Comparison of ENCODE assay signal across 18 cellular contexts in the genomic region with DNA sequence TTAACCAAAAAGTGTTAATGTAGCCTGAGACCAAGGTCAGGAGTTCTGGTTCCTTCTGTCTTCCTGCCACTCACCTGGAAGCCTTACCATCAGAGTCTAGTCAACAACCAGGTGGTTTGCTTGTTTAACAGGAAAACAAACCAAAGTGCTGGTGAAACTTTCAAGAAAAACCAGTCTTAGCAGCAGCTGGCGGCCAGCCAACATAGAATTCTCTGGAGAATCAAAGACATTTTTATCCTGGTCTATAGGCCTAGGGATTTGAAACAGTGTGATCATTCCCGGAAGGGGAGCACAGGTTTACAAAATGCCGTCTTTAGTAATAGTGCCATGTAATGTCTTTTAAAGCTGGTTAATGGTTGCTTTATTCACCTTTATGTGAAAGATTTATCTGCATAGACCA.
DNase-seq lines count a peak whose midpoint lies in the region; ATAC-seq and TF ChIP-seq lines count a peak whose summit lies in the region.
"Had no signal": no experiment of that assay in that cellular context is flagged by ENCODE, and none has a peak within 500 bp of the region (broad histone marks: within the 10 kb centered on the region; RNA-seq: fewer than 3 reads in every experiment).

No MANE protein-coding gene starts in this region.

- BruUV-seq in mammary epithelial cell (replicated peaks; lab: Mats Ljungman, UMichigan) = no TSS peak

- no peak overlapping the region for H3K27ac Mint-ChIP-seq in T-cell
- no peak overlapping the region for H3K27ac Mint-ChIP-seq in stimulated activated naive CD8-positive, alpha-beta T cell treated with anti-CD3 and anti-CD28 coated beads, Interleukin-15, amount 100 ng/mL, for 72 hours
- H3K27ac Mint-ChIP-seq: activated CD4-positive, alpha-beta memory T cell treated with anti-CD3 and anti-CD28 coated beads for 36 hours; progenitor cell of endocrine pancreas had no signal

- H3K4me3 ChIP-seq in mammary epithelial cell (replicated peaks in 1 of 3; ENCODE audit: insufficient read depth in 1 of 3, low read depth in 2 of 3, low read length in 3 of 3) = no peak overlapping the region
- H3K4me3 ChIP-seq: gastrocnemius medialis had no signal

- H3K9me3 Mint-ChIP-seq in T-cell = no peaks in the 10 kb centered on the region
- no peaks in the 10 kb centered on the region for H3K9me3 Mint-ChIP-seq in stimulated activated naive CD8-positive, alpha-beta T cell treated with anti-CD3 and anti-CD28 coated beads, Interleukin-15, amount 100 ng/mL, for 72 hours
- H3K9me3 Mint-ChIP-seq: activated CD4-positive, alpha-beta memory T cell treated with anti-CD3 and anti-CD28 coated beads for 36 hours had no signal

- no peaks in the 10 kb centered on the region for H3K36me3 Mint-ChIP-seq in T-cell
- H3K36me3 Mint-ChIP-seq: activated CD4-positive, alpha-beta memory T cell treated with anti-CD3 and anti-CD28 coated beads for 36 hours had no signal

- CTCF ChIA-PET in mammary epithelial cell (lab: Charles Lee; ENCODE audit: low non-redundant PET) = no interaction called here
- CTCF ChIA-PET in T-cell (lab: Charles Lee) = interaction anchor here in 1 of 2 donors (0.5 kb wide), 1 partner anchor 18 kb away, joined by 4 read pairs; no protein-coding TSS in a partner anchor

- peaks cover 5 to 7% of the 10 kb centered on the region in 2 donors for H3K27me3 Mint-ChIP-seq in T-cell
- H3K27me3 Mint-ChIP-seq in stimulated activated naive CD8-positive, alpha-beta T cell treated with anti-CD3 and anti-CD28 coated beads, Interleukin-15, amount 100 ng/mL, for 72 hours = peaks cover 24% of the 10 kb centered on the region
- H3K27me3 Mint-ChIP-seq: progenitor cell of endocrine pancreas had no signal

- dilution Hi-C loops in mammary epithelial cell (cut with HindIII; ENCODE audit: low sequenced_read_pairs) = no loop called here

- peaks cover 10% of the 10 kb centered on the region for H3K27me3 ChIP-seq in mammary epithelial cell (ENCODE audit: insufficient read depth, low read length)
- H3K27me3 ChIP-seq: gastrocnemius medialis had no signal

- in situ Hi-C loops in mammary epithelial cell (cut with MboI; ENCODE audit: low sequenced_read_pairs in 2 of 2) = no loop called here

- H2AFZ ChIP-seq in mammary epithelial cell (ENCODE audit: low read depth, low read length) = no peak overlapping the region

- DNase-seq in DMS53 treated with DMSO at 0.1 percent for 48 hours (lab: John Stamatoyannopoulos, UW; ENCODE audit: unreplicated experiment) (peak; percentile 12), NCI-H1048 (lab: John Stamatoyannopoulos, UW) (peak; percentile 53), mammary epithelial cell (peak; percentile 3), mucosa of gallbladder (ENCODE audit: low spot score) (peak; percentile 42), AG08396 (ENCODE audit: low spot score) (no peak), T-cell (no peak)
- no peak for DNase-seq in stimulated activated naive CD8-positive, alpha-beta T cell treated with anti-CD3 and anti-CD28 coated beads, Interleukin-15, amount 100 ng/mL, for 72 hours
- DNase-seq: activated CD4-positive, alpha-beta memory T cell treated with anti-CD3 and anti-CD28 coated beads for 36 hours; activated naive CD4-positive, alpha-beta T cell; AML-193; cerebellar nuclear complex; gastrocnemius medialis; NCI-H1694; NCI-H510A; small intestine; stimulated activated CD4-positive, alpha-beta T cell treated with anti-CD3 and anti-CD28 coated beads, Interleukin-4, amount 100 ng/mL, for 1 hour had no signal

- POLR2A ChIA-PET in T-cell (lab: Charles Lee) = no interaction called here

- H3K4me1 Mint-ChIP-seq in T-cell = no peaks in the 10 kb centered on the region
- H3K4me1 Mint-ChIP-seq in stimulated activated naive CD8-positive, alpha-beta T cell treated with anti-CD3 and anti-CD28 coated beads, Interleukin-15, amount 100 ng/mL, for 72 hours = no peaks in the 10 kb centered on the region

- H3K9me3 ChIP-seq in mammary epithelial cell (replicated peaks; ENCODE audit: insufficient read depth, low read length) = no peaks in the 10 kb centered on the region
- H3K9me3 ChIP-seq: gastrocnemius medialis had no signal

- no peak for ATAC-seq in T-cell (replicated peaks in 1 of 4)
- ATAC-seq in stimulated activated naive CD8-positive, alpha-beta T cell treated with anti-CD3 and anti-CD28 coated beads, Interleukin-15, amount 100 ng/mL, for 72 hours = no peak
- ATAC-seq in HG03108 (IDR thresholded peaks at IDR 0.05; ENCODE audit: unreplicated experiment) = no peak
- ATAC-seq: gastrocnemius medialis had no signal

- WGBS in mammary epithelial cell (ENCODE audit: low coverage, missing lambda C conversion rate) = 53% methylated on average over 3 of the region's 3 CpGs

- H3K4me3 Mint-ChIP-seq in T-cell = no peak overlapping the region
- H3K4me3 Mint-ChIP-seq in stimulated activated naive CD8-positive, alpha-beta T cell treated with anti-CD3 and anti-CD28 coated beads, Interleukin-15, amount 100 ng/mL, for 72 hours = no peak overlapping the region
- H3K4me3 Mint-ChIP-seq: activated CD4-positive, alpha-beta memory T cell treated with anti-CD3 and anti-CD28 coated beads for 36 hours had no signal

- H4K20me1 ChIP-seq in mammary epithelial cell (ENCODE audit: insufficient read depth, low read length) = no peaks in the 10 kb centered on the region

- intact Hi-C loops in mammary epithelial cell (cut with micrococcal nuclease) = no loop called here

- H3K79me2 ChIP-seq in mammary epithelial cell (ENCODE audit: insufficient read depth, low read length) = no peaks in the 10 kb centered on the region

- H3K36me3 ChIP-seq in mammary epithelial cell (ENCODE audit: insufficient read depth, low read length) = no peaks in the 10 kb centered on the region
- H3K36me3 ChIP-seq: gastrocnemius medialis had no signal

- no peak overlapping the region for H3K27ac ChIP-seq in mammary epithelial cell (ENCODE audit: insufficient read depth, low read depth, low read length)
- H3K27ac ChIP-seq: gastrocnemius medialis had no signal

- H3K4me2 ChIP-seq in mammary epithelial cell (ENCODE audit: insufficient read depth, low read depth, low read length) = no peak overlapping the region

- H3K4me1 ChIP-seq in mammary epithelial cell (ENCODE audit: insufficient read depth, low read length) = no peaks in the 10 kb centered on the region
- H3K4me1 ChIP-seq: gastrocnemius medialis had no signal

- no peak for TF ChIP-seq CTCF in mammary epithelial cell (conservative IDR thresholded peaks at IDR 0.05 in 1 of 2, IDR thresholded peaks at IDR 0.05 in 1 of 2; ENCODE audit: extremely low read depth in 1 of 2, insufficient read depth in 1 of 2, low read depth in 1 of 2, low read length in 2 of 2)

- no peak overlapping the region for H3K9ac ChIP-seq in mammary epithelial cell (ENCODE audit: insufficient read depth, low read length)

Comparison
In these comparisons a context has a peak if more than half of its experiments do, and no peak if none do; other contexts are left out.
1. DNase-seq: peak in DMS53 treated with DMSO at 0.1 percent for 48 hours (single experiment), NCI-H1048 (single experiment), mammary epithelial cell (single experiment) and mucosa of gallbladder (single experiment); none in AG08396 (single experiment), T-cell (0 of 34) and stimulated activated naive CD8-positive, alpha-beta T cell treated with anti-CD3 and anti-CD28 coated beads, Interleukin-15, amount 100 ng/mL, for 72 hours (0 of 2).